22 cellular contexts compared by ENCODE assay signal in the genomic region with DNA sequence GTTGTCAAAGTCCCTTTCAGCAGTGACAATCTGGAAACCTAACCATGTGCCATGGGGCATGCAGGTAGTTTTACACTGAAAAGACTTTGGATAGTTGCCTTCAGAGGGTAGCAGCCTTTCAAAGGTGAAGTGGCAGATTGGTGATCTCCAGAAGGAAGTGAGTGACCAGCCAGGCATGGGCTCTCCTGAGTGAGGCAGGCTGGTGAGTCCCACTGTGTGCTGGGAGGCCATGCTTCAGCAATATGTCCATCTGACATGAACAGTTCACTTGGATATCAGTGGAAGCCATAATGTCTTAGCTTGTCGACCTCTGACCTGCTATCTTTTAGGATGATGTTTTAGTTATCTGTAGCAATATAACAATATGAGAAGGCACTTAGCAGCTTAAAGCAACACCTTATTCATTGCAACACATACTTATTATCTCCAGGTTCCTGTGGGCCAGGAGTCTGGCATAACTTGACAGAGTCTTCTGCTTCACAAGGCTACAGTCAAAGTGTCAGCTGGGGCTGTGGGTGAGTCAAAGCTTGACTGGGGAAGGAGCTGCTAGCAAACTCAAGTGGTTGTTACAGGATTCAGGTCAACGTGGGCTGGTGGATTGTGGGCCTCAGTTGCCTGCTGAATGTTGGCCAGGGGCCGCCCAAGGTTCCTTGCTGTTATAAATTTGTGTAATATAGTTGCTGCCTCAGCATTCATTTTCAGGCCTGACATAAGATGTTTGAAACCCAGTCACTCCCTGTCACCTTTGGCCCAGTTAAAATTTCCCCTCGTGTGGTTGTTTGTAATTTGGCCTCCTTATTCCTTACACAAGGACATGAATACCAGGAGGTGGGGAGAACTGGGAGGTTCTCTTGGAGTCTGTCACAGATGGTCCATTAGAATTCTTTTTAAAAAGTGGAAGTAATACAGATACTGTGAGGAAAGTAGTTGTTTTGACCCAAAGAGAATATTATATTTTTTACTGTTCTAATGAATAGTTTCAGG.
A peak's percentile ranks its signal among the peaks of the same experiment; 100 is the strongest.
DNase-seq lines count a peak whose midpoint lies in the region; ATAC-seq and TF ChIP-seq lines count a peak whose summit lies in the region.
"Had no signal": no experiment of that assay in that cellular context is flagged by ENCODE, and none has a peak within 500 bp of the region (broad histone marks: within the 10 kb centered on the region; RNA-seq: fewer than 3 reads in every experiment).

No MANE protein-coding gene starts in this region.

- TF ChIP-seq POLR2A in testis (IDR thresholded peaks at IDR 0.05) (no peak), lower leg skin (IDR thresholded peaks at IDR 0.05) (no peak)

- H3K4me1 Mint-ChIP-seq in memory B cell, result peaks cover 30% of the 10 kb centered on the region
- peaks cover 18% of the 10 kb centered on the region for H3K4me1 Mint-ChIP-seq in HFFc6 (ENCODE audit: low read depth)

- WGBS in testis, 2 donors, result 67 to 70% methylated on average over 4 of the region's 4 CpGs
- WGBS in lower leg skin, 2 donors, result 44 to 52% methylated on average over 4 of the region's 4 CpGs

- no peaks in the 10 kb centered on the region for H3K9me3 Mint-ChIP-seq in memory B cell
- H3K9me3 Mint-ChIP-seq in HFFc6, result no peaks in the 10 kb centered on the region
- H3K9me3 Mint-ChIP-seq: activated naive CD4-positive, alpha-beta T cell treated with anti-CD3 and anti-CD28 coated beads, Interleukin-2, amount 50 U/mL, for 72 hours; CD4-positive, alpha-beta memory T cell; T-helper 2 cell treated with Interferon-gamma antibody and Interleukin-4, amounts not matched to agents 5 μg/mL and 100 μg/mL, for 36 hours had no signal

- H3K27me3 ChIP-seq in testis, result no peaks in the 10 kb centered on the region
- H3K27me3 ChIP-seq: SJCRH30 had no signal

- DNase-seq in activated naive CD4-positive, alpha-beta T cell treated with Interleukin-2 at 50 U/mL for 16 hours, result peak; percentile 21
- no peak for DNase-seq in activated naive CD4-positive, alpha-beta T cell treated with anti-CD3 and anti-CD28 coated beads, Interleukin-2, amount 50 U/mL, for 16 hours
- DNase-seq in amniotic epithelial cell (ENCODE audit: low read depth) (peak; percentile 19), memory B cell (ENCODE audit: low spot score in 2 of 2) (no peak), testis (peak; percentile 18), midbrain (lab: John Stamatoyannopoulos, UW) (no peak), lower leg skin (ENCODE audit: low spot score in 2 of 2) (no peak), HFFc6 (no peak)
- DNase-seq: ACHN; activated CD4-positive, CD25-positive, alpha-beta regulatory T cell treated with anti-CD3 and anti-CD28 coated beads, Interleukin-2, amount 50 U/mL, for 72 hours; CD4-positive, alpha-beta memory T cell; DND-41; HCEC 1CT; Kasumi-1; mucosa of descending colon; NCI-H1092 treated with DMSO at 0.1 percent for 48 hours; psoas muscle; SJCRH30; stimulated activated CD4-positive, alpha-beta T cell treated with anti-CD3 and anti-CD28 coated beads, Interleukin-12 subunit alpha, Interleukin-12 subunit beta, amount 100 ng/mL, for 4 hours; stimulated activated naive CD4-positive, alpha-beta T cell treated with Interleukin-2 at 50 U/mL for 16 hours had no signal

- no peaks in the 10 kb centered on the region for H3K4me1 ChIP-seq in testis
- H3K4me1 ChIP-seq: psoas muscle, SJCRH30 had no signal

- H3K4me3 ChIP-seq in testis (no peak overlapping the region), lower leg skin (ENCODE audit: low read depth, poor library complexity, severe bottlenecking) (no peak overlapping the region)
- H3K4me3 ChIP-seq: mucosa of descending colon, psoas muscle, SJCRH30 had no signal

- H3K9me3 ChIP-seq in testis, result no peaks in the 10 kb centered on the region
- H3K9me3 ChIP-seq: mucosa of descending colon, psoas muscle, SJCRH30 had no signal

- TF ChIP-seq CTCF in testis (IDR thresholded peaks at IDR 0.05), result no peak
- TF ChIP-seq CTCF in lower leg skin (IDR thresholded peaks at IDR 0.05), result no peak
- no peak for TF ChIP-seq CTCF in HFFc6 (IDR thresholded peaks at IDR 0.05)

- H3K27ac Mint-ChIP-seq in memory B cell, result peak overlapping the region; percentile 75
- no peak overlapping the region for H3K27ac Mint-ChIP-seq in HFFc6
- H3K27ac Mint-ChIP-seq: activated naive CD4-positive, alpha-beta T cell treated with anti-CD3 and anti-CD28 coated beads, Interleukin-2, amount 50 U/mL, for 72 hours; T-helper 2 cell treated with Interferon-gamma antibody and Interleukin-4, amounts not matched to agents 5 μg/mL and 100 μg/mL, for 36 hours had no signal

- intact Hi-C loops in testis (cut with DNase I; ENCODE audit: low total_unique reads) (no loop called here), lower leg skin (cut with DNase I; ENCODE audit: low total_unique reads) (no loop called here)

- no peak overlapping the region for H3K4me3 Mint-ChIP-seq in memory B cell
- H3K4me3 Mint-ChIP-seq in HFFc6, result no peak overlapping the region
- H3K4me3 Mint-ChIP-seq: CD4-positive, alpha-beta memory T cell; T-helper 2 cell treated with Interferon-gamma antibody and Interleukin-4, amounts not matched to agents 5 μg/mL and 100 μg/mL, for 36 hours had no signal

- H3K27ac ChIP-seq in testis, result peak overlapping the region in 1 of 2 donors; percentile 1
- H3K27ac ChIP-seq: psoas muscle, SJCRH30 had no signal

- H3K27me3 Mint-ChIP-seq in memory B cell (no peaks in the 10 kb centered on the region), HFFc6 (ENCODE audit: insufficient read depth) (no peaks in the 10 kb centered on the region)
- H3K27me3 Mint-ChIP-seq: CD4-positive, alpha-beta memory T cell had no signal

- no peak for ATAC-seq in memory B cell (ENCODE audit: low read depth)
- ATAC-seq: mucosa of descending colon had no signal

- H3K36me3 Mint-ChIP-seq in memory B cell (peaks cover 2% of the 10 kb centered on the region), HFFc6 (ENCODE audit: low read depth) (no peaks in the 10 kb centered on the region)
- H3K36me3 Mint-ChIP-seq: activated naive CD4-positive, alpha-beta T cell treated with anti-CD3 and anti-CD28 coated beads, Interleukin-2, amount 50 U/mL, for 72 hours; CD4-positive, alpha-beta memory T cell had no signal

- H3K36me3 ChIP-seq in testis (ENCODE audit: low read depth, missing control alignments), result no peaks in the 10 kb centered on the region
- H3K36me3 ChIP-seq: SJCRH30 had no signal

Comparison
In these comparisons a context has a peak if more than half of its experiments do, and no peak if none do; other contexts are left out.
1. DNase-seq: peak in activated naive CD4-positive, alpha-beta T cell treated with Interleukin-2 at 50 U/mL for 16 hours (single experiment), amniotic epithelial cell (single experiment) and testis (single experiment); none in activated naive CD4-positive, alpha-beta T cell treated with anti-CD3 and anti-CD28 coated beads, Interleukin-2, amount 50 U/mL, for 16 hours (single experiment), memory B cell (0 of 2), midbrain (single experiment), lower leg skin (0 of 2) and HFFc6 (single experiment).